In genomic region chr6:44740566-44741120, GRCh38 we compare ENCODE assay signal across 2 cellular contexts.
TF ChIP-seq lines count a peak whose summit lies in the region.

No MANE protein-coding gene starts in this region.

TF ChIP-seq in GM23338, 12 proteins besides CTCF, POLR2A, EP300 and RAD21:
- no peak for TF ChIP-seq ZNF114 (CRISPR knock-in tag; IDR thresholded peaks at IDR 0.05)
- no peak for TF ChIP-seq POLR2AphosphoS5 (IDR thresholded peaks at IDR 0.05; ENCODE audit: low read depth)
- no peak for TF ChIP-seq ZNF462 (CRISPR knock-in tag; IDR thresholded peaks at IDR 0.05)
- no peak for TF ChIP-seq JUNB (IDR thresholded peaks at IDR 0.05; ENCODE audit: unreplicated experiment)
- TF ChIP-seq NANOG (IDR thresholded peaks at IDR 0.05; ENCODE audit: borderline replicate concordance): no peak
- no peak for TF ChIP-seq REST (IDR thresholded peaks at IDR 0.05; ENCODE audit: unreplicated experiment)
- TF ChIP-seq CREB1 (CRISPR knock-in tag; IDR thresholded peaks at IDR 0.05; ENCODE audit: low read depth): no peak
- TF ChIP-seq EZH2phosphoT487 (IDR thresholded peaks at IDR 0.05; ENCODE audit: unreplicated experiment): no peak
- no peak for TF ChIP-seq EZH2 (IDR thresholded peaks at IDR 0.05; ENCODE audit: low read depth, unreplicated experiment)

TF ChIP-seq in H1, 55 proteins besides CTCF, POLR2A, EP300 and RAD21:
- TF ChIP-seq CHD2 (IDR thresholded peaks at IDR 0.05; ENCODE audit: low read length): no peak
- no peak for TF ChIP-seq SRF (IDR thresholded peaks at IDR 0.05; ENCODE audit: low read depth, low read length)
- no peak for TF ChIP-seq CBX8 (IDR thresholded peaks at IDR 0.05; ENCODE audit: borderline replicate concordance, low read depth, low read length)
- TF ChIP-seq FOSL1 (IDR thresholded peaks at IDR 0.05; ENCODE audit: insufficient read depth, low read depth, low read length): no peak
- TF ChIP-seq TAF7 (optimal IDR thresholded peaks at IDR 0.05; ENCODE audit: borderline replicate concordance, low read depth, low read length): no peak
- TF ChIP-seq GTF2F1 (IDR thresholded peaks at IDR 0.05; ENCODE audit: borderline replicate concordance, low read depth, low read length): no peak
- no peak for TF ChIP-seq SIN3A (conservative IDR thresholded peaks at IDR 0.05 in 1 of 2, IDR thresholded peaks at IDR 0.05 in 1 of 2; ENCODE audit: low read depth in 1 of 2, low read length in 2 of 2)
- no peak for TF ChIP-seq ASH2L (IDR thresholded peaks at IDR 0.05; ENCODE audit: low read length)
- TF ChIP-seq HDAC6 (IDR thresholded peaks at IDR 0.05; ENCODE audit: low read depth, low read length): no peak
